ENCODE assay signal across 9 cellular contexts in the genomic region with DNA sequence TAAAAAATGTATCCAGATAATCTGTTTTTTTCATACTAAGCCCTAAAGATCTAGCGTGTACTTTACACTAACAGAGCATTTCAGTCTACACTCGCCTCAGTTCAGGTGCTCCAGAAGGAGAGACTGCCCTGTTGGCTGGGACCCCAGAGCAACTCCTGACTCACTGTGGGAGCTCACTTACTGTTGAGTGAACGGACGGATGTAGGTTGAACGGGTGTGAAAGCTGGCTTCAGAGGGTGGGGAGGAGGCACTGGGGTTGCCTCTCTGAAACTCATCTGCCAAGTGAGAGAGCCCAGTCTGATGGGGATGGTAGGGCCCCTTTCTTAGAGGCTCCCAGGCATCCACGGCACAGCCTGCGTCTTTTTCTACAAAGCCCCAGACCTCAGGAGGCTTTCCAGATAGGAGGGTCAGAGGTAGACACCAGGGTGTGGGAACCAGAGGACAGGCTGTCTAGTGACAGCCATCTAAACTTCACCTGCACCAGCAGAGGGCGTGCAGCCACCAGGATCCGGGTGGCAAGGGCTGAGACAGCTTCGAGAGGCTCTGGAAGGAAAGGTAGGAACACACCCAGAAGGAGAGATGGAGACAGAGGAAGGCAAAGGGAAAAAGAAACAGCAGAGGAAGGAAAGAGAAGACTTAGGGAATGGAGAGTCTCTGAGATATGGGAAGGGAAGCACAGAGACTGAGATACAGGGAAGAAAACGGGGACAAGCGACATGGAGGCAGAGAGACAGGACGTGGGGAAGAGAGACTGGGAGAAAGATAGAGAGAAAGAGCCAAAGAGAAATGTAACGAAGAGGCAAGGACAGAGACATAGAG. TPM values are rescaled to one million over a fixed set of nuclear protein-coding genes. Genes with fewer than 3 reads are reported as not detected.
DNase-seq lines count a peak whose midpoint lies in the region; ATAC-seq lines count a peak whose summit lies in the region.
"Had no signal": no experiment of that assay in that cellular context is flagged by ENCODE, and none has a peak within 500 bp of the region (broad histone marks: within the 10 kb centered on the region; RNA-seq: fewer than 3 reads in every experiment).

No MANE protein-coding gene starts in this region.

- DNase-seq in GM03348 (ENCODE audit: low spot score) (peak; percentile 87), LHCN-M2 (ENCODE audit: low read depth) (peak; percentile 55), RPMI8226 (peak; percentile 76), fibroblast of the conjunctiva (ENCODE audit: low read depth) (peak; percentile 28), non-pigmented ciliary epithelial cell (ENCODE audit: low read depth) (peak; percentile 19), superior temporal gyrus (ENCODE audit: extremely low spot score) (peak; percentile 78)
- DNase-seq in activated T-helper 1 cell treated with anti-CD3 and anti-CD28 coated beads, Interleukin-2, amount 50 U/mL, for 16 hours (ENCODE audit: low read depth in 1 of 2, low spot score in 1 of 2) = peak; percentile 61 to 64

- no peak for ATAC-seq in HG02938 (IDR thresholded peaks at IDR 0.05; ENCODE audit: unreplicated experiment)

RNA-seq across cellular contexts. Expression of a gene that starts 3.7 kb away (rescaled TPM):
- not detected in 2 replicates for total RNA-seq in LHCN-M2 (2014; rRNA removed)
- not detected for polyA plus RNA-seq in LHCN-M2 (2012)
- total RNA-seq: mononuclear cell had no signal

RNA-seq across cellular contexts. Expression of a gene that starts 28.1 kb away (rescaled TPM):
- total RNA-seq in LHCN-M2 (2014; rRNA removed) = 0.46 TPM in 1 of 2 replicates, not detected in the other
- polyA plus RNA-seq in LHCN-M2 (2012) = 0.30 TPM
- total RNA-seq: mononuclear cell had no signal

RNA-seq across cellular contexts. Expression of a gene that starts 29.6 kb away (rescaled TPM):
- 36.9 and 39.4 TPM in 2 replicates for total RNA-seq in LHCN-M2 (2014; rRNA removed)
- polyA plus RNA-seq in LHCN-M2 (2012) = 37.9 TPM

RNA-seq across cellular contexts. Expression of a gene that starts 31.5 kb away (rescaled TPM):
- not detected in 2 replicates for total RNA-seq in LHCN-M2 (2014; rRNA removed)
- polyA plus RNA-seq in LHCN-M2 (2012) = not detected
- total RNA-seq: mononuclear cell had no signal

RNA-seq across cellular contexts. Expression of a gene that starts 33.4 kb away (rescaled TPM):
- not detected in 2 replicates for total RNA-seq in LHCN-M2 (2014; rRNA removed)
- polyA plus RNA-seq in LHCN-M2 (2012) = not detected
- total RNA-seq: mononuclear cell had no signal

Comparison
In these comparisons a context has a peak if more than half of its experiments do, and no peak if none do; other contexts are left out.
1. DNase-seq: peak in every context shown above with its lines; median percentile 87 in GM03348; 78 in superior temporal gyrus; 76 in RPMI8226; 62 in activated T-helper 1 cell treated with anti-CD3 and anti-CD28 coated beads, Interleukin-2, amount 50 U/mL, for 16 hours; 55 in LHCN-M2; 28 in fibroblast of the conjunctiva; 19 in non-pigmented ciliary epithelial cell.